ENCODE assay signal across 9 cellular contexts in the genomic region with DNA sequence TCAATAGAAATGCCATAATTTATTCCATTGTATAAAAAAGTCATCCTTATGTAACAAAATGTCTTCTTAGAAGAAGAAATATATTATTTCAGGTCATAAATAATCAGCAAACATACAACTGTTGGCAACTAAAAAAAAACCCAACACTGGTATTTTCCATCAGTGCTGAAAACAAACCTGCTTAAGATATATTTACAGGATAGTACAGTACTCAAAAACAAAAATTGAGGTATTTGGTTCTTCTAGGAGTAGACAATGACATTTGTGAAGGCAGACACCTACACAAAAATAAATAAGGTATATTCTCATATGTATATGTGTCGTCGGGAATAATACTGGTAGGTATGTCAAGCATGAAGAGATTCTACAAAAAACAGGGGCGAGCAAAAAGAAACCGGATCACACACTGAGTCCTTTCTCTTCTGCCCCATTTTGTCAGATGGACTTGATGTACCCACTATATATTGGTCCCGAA. TPM values are rescaled to one million over a fixed set of nuclear protein-coding genes. Genes with fewer than 3 reads are reported as not detected.
A peak's percentile ranks its signal among the peaks of the same experiment; 100 is the strongest.
DNase-seq lines count a peak whose midpoint lies in the region; ATAC-seq and TF ChIP-seq lines count a peak whose summit lies in the region.
"Had no signal": no experiment of that assay in that cellular context is flagged by ENCODE, and none has a peak within 500 bp of the region (broad histone marks: within the 10 kb centered on the region; RNA-seq: fewer than 3 reads in every experiment).

No MANE protein-coding gene starts in this region.

- H3K9me3 Mint-ChIP-seq in HFFc6 (peaks cover 63% of the 10 kb centered on the region), brain (peaks cover 0 to 3% (median 0%) of the 10 kb centered on the region in 5 experiments)

- WGBS in right lobe of liver (ENCODE audit: insufficient coverage, low coverage, low lambda C conversion rate, missing lambda C conversion rate), result 15% methylated on average over 5 of the region's 5 CpGs
- 64 to 82% (median 81%) methylated on average over 5 of the region's 5 CpGs for WGBS in spleen, 5 donors

- intact Hi-C loops in right lobe of liver (cut with DNase I) (loop anchor here (5.0 kb wide), 1 partner anchor 51 kb away; no protein-coding TSS in a partner anchor), spleen (cut with DNase I; ENCODE audit: low total_unique reads) (loop anchor here (5.0 kb wide), 1 partner anchor 51 kb away; no protein-coding TSS in a partner anchor)

- H3K4me1 ChIP-seq in right lobe of liver, result peaks cover 0 to 57% (median 13%) of the 10 kb centered on the region in 4 donors
- H3K4me1 ChIP-seq in spleen, result peaks cover 31 to 89% (median 74%) of the 10 kb centered on the region in 6 donors

- H3K4me1 Mint-ChIP-seq in HFFc6 (ENCODE audit: low read depth), result peaks cover 60% of the 10 kb centered on the region
- H3K4me1 Mint-ChIP-seq in brain, result peaks cover 82% of the 10 kb centered on the region

- no peak for TF ChIP-seq CTCF in HFFc6 (IDR thresholded peaks at IDR 0.05)
- no peak for TF ChIP-seq CTCF in brain (conservative IDR thresholded peaks at IDR 0.05)
- TF ChIP-seq CTCF in right lobe of liver (IDR thresholded peaks at IDR 0.05), result no peak
- TF ChIP-seq CTCF in spleen (IDR thresholded peaks at IDR 0.05 in 8 of 11, conservative IDR thresholded peaks at IDR 0.05 in 3 of 11), result no peak
- TF ChIP-seq CTCF in WERI-Rb-1 (IDR thresholded peaks at IDR 0.05; ENCODE audit: low read depth, low read length), result no peak

- ATAC-seq in right lobe of liver, result no peak

- H3K27me3 Mint-ChIP-seq in HFFc6 (ENCODE audit: insufficient read depth) (peaks cover 76% of the 10 kb centered on the region), brain (peaks cover 8% of the 10 kb centered on the region)

- H3K36me3 Mint-ChIP-seq in HFFc6 (ENCODE audit: low read depth) (peaks cover 54% of the 10 kb centered on the region), brain (peaks cover 37% of the 10 kb centered on the region)

- TF ChIP-seq POLR2A in right lobe of liver (IDR thresholded peaks at IDR 0.05) (no peak), spleen (IDR thresholded peaks at IDR 0.05) (no peak)

- DNase-seq in HFFc6 (no peak), right lobe of liver (no peak), spleen (no peak), WERI-Rb-1 (no peak), superior temporal gyrus (ENCODE audit: extremely low spot score) (no peak), HuH-7 (ENCODE audit: low spot score) (no peak), NCI-H510A treated with DMSO at 0.1 percent for 48 hours (lab: John Stamatoyannopoulos, UW) (no peak)
- DNase-seq: activated T-cell treated with anti-CD3 and anti-CD28 coated beads, Interleukin-2, amount 50 U/mL, for 48 hours had no signal

- H3K36me3 ChIP-seq in right lobe of liver (peaks cover 9 to 34% (median 25%) of the 10 kb centered on the region in 4 donors), spleen (peaks cover 3 to 37% (median 23%) of the 10 kb centered on the region in 6 donors), WERI-Rb-1 (peaks cover 26% of the 10 kb centered on the region)

- H3K9me3 ChIP-seq in right lobe of liver (no peaks in the 10 kb centered on the region), spleen (no peaks in the 10 kb centered on the region), WERI-Rb-1 (ENCODE audit: severe bottlenecking) (no peaks in the 10 kb centered on the region)

- peak overlapping the region; percentile 76 to 94 (median 87) for H3K4me3 ChIP-seq in right lobe of liver
- H3K4me3 ChIP-seq in spleen, result peak overlapping the region; percentile 58 to 87 (median 70)
- no peak overlapping the region for H3K4me3 ChIP-seq in WERI-Rb-1 (ENCODE audit: low read depth, low read length)

- H3K27ac Mint-ChIP-seq in HFFc6, result peak overlapping the region; percentile 99
- peak overlapping the region in 4 of 5 experiments; percentile 98 to 99 (median 98) for H3K27ac Mint-ChIP-seq in brain

- H3K27me3 ChIP-seq in right lobe of liver, result no peaks in the 10 kb centered on the region
- H3K27me3 ChIP-seq in spleen (replicated peaks in 1 of 7), result no peaks in the 10 kb centered on the region
- H3K27me3 ChIP-seq in WERI-Rb-1 (ENCODE audit: insufficient read depth, low read depth, severe bottlenecking), result no peaks in the 10 kb centered on the region

- H3K27ac ChIP-seq in right lobe of liver, result peak overlapping the region; percentile 99 to 100 (median 99)
- peak overlapping the region; percentile 98 to 100 (median 100) for H3K27ac ChIP-seq in spleen
- no peak overlapping the region for H3K27ac ChIP-seq in WERI-Rb-1

- H3K4me3 Mint-ChIP-seq in HFFc6 (peak overlapping the region; percentile 99), brain (peak overlapping the region; percentile 94 to 99 (median 97))

RNA-seq across cellular contexts. Expression of a gene that starts 2.9 kb away (rescaled TPM):
- total RNA-seq in HFFc6 (2021; fragmentation: NEBNext Ultra II Directional; extraction: Animal tissue kit (Norgen Biotek cat#: 25700)), result 100 to 1,000 TPM; 213 to 319 (median 307) TPM
- polyA plus RNA-seq in brain (ENCODE audit: insufficient read depth, low read depth, low replicate concordance) (33.1 TPM), spleen (100 to 1,000 TPM in 1 of 3 donors, 10 to 100 TPM in 2; 46.0 to 116 (median 68.9) TPM)
- total RNA-seq in right lobe of liver (100 to 1,000 TPM; 106 to 407 (median 232) TPM), spleen (100 to 1,000 TPM; 197 to 818 (median 376) TPM)
